In genomic region chr3:194257030-194257657, GRCh38 we compare ENCODE assay signal across 26 cellular contexts.
A peak's percentile ranks its signal among the peaks of the same experiment; 100 is the strongest.
DNase-seq lines count a peak whose midpoint lies in the region; ATAC-seq and TF ChIP-seq lines count a peak whose summit lies in the region.
"Had no signal": no experiment of that assay in that cellular context is flagged by ENCODE, and none has a peak within 500 bp of the region (broad histone marks: within the 10 kb centered on the region; RNA-seq: fewer than 3 reads in every experiment).

No MANE protein-coding gene starts in this region.

- peaks cover 5 to 8% of the 10 kb centered on the region in 2 donors for H3K9me3 ChIP-seq in right atrium auricular region
- H3K9me3 ChIP-seq: body of pancreas, prostate gland, SJSA1 had no signal

- no peak for ATAC-seq in Right ventricle myocardium inferior
- ATAC-seq in HG03442 (IDR thresholded peaks at IDR 0.05; ENCODE audit: unreplicated experiment): no peak
- ATAC-seq: body of pancreas; foreskin keratinocyte; GM23338; heart right ventricle; naive thymus-derived CD8-positive, alpha-beta T cell; WTC11 had no signal

- no peak for TF ChIP-seq CTCF in right atrium auricular region (IDR thresholded peaks at IDR 0.05)

- intact Hi-C loops in Right ventricle myocardium inferior (cut with DNase I): no loop called here

- DNase-seq in right atrium auricular region (ENCODE audit: low spot score) (peak; percentile 23), Right ventricle myocardium inferior (ENCODE audit: missing footprints) (no peak), NCI-H2171 (lab: John Stamatoyannopoulos, UW) (peak; percentile 14), mesenteric fat pad (ENCODE audit: low spot score) (peak; percentile 60), SHP77 treated with DMSO at 0.1 percent for 48 hours (lab: John Stamatoyannopoulos, UW) (no peak), NCI-H1417 treated with DMSO at 0.1 percent for 48 hours (lab: John Stamatoyannopoulos, UW) (no peak)
- DNase-seq: activated CD4-positive, alpha-beta T cell treated with anti-CD3 and anti-CD28 coated beads, Interleukin-2, amount 50 U/mL, for 1 hour; body of pancreas; COR-L47; dermis blood vessel endothelial cell; esophagus squamous epithelium; foreskin keratinocyte; heart right ventricle; HFFc6; MV-4-11; naive thymus-derived CD8-positive, alpha-beta T cell; NCI-H1436 treated with DMSO at 0.1 percent for 48 hours; nucleus accumbens; stimulated activated CD4-positive, alpha-beta T cell treated with anti-CD3 and anti-CD28 coated beads, Interleukin-4, amount 100 ng/mL, for 24 hours; T1000; tibial artery had no signal

- no peaks in the 10 kb centered on the region for H3K36me3 ChIP-seq in right atrium auricular region
- H3K36me3 ChIP-seq: esophagus squamous epithelium, heart right ventricle, prostate gland, SJSA1 had no signal

- H3K4me3 ChIP-seq in right atrium auricular region: no peak overlapping the region
- H3K4me3 ChIP-seq: body of pancreas, esophagus squamous epithelium, GM23338, heart right ventricle, prostate gland, SJSA1, tibial artery had no signal

- no peaks in the 10 kb centered on the region for H3K27me3 ChIP-seq in right atrium auricular region
- H3K27me3 ChIP-seq: body of pancreas, esophagus squamous epithelium, SJSA1 had no signal

- peaks cover 0 to 11% of the 10 kb centered on the region in 2 donors for H3K4me1 ChIP-seq in right atrium auricular region
- H3K4me1 ChIP-seq: esophagus squamous epithelium, foreskin keratinocyte, prostate gland, SJSA1, tibial artery had no signal

- no peak overlapping the region for H3K27ac ChIP-seq in right atrium auricular region
- H3K27ac ChIP-seq: body of pancreas, foreskin keratinocyte, prostate gland, SJSA1, tibial artery had no signal

Comparison
In these comparisons a context has a peak if more than half of its experiments do, and no peak if none do; other contexts are left out.
1. DNase-seq: peak in right atrium auricular region (single experiment), NCI-H2171 (single experiment) and mesenteric fat pad (single experiment); none in Right ventricle myocardium inferior (single experiment), SHP77 treated with DMSO at 0.1 percent for 48 hours (single experiment) and NCI-H1417 treated with DMSO at 0.1 percent for 48 hours (single experiment).